Comparison of ENCODE assay signal across 15 cellular contexts in the genomic region with DNA sequence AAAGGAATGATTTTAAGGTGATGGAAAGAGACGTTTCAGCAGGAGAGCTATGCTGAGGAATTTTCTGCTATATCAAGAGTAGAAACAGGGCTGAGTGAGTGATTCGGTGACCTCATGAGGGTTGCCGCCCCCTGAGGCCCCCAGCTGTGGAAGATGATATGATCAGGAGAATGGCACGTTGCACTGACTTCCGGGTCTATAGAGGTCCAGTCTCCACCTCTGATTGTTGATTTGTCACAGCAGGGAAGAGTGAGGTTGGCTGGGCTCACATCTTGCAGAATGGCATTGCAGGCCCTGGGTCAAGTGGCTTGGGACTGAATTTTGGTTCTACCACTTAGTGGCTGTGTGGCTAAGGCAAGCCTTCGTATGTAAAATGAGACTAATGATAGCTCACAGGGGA.
"Had no signal": no experiment of that assay in that cellular context is flagged by ENCODE, and none has a peak within 500 bp of the region (broad histone marks: within the 10 kb centered on the region; RNA-seq: fewer than 3 reads in every experiment).

No MANE protein-coding gene starts in this region.

- DNase-seq: activated CD4-positive, alpha-beta T cell treated with anti-CD3 and anti-CD28 coated beads for 36 hours; activated CD4-positive, alpha-beta T cell treated with anti-CD3 and anti-CD28 coated beads, Interleukin-2, amount 50 U/mL, for 48 hours; activated gamma-delta T cell; cerebellar nuclear complex; effector memory CD4-positive, alpha-beta T cell; esophagus squamous epithelium; glutamatergic neuron; left ventricle myocardium inferior; naive thymus-derived CD4-positive, alpha-beta T cell; ovary; stimulated activated CD4-positive, alpha-beta T cell treated with anti-CD3 and anti-CD28 coated beads, Interleukin-4, amount 100 ng/mL, for 4 hours; T-helper 17 cell; upper lobe of left lung had no signal

- H3K4me1 ChIP-seq: esophagus squamous epithelium, left ventricle myocardium inferior, upper lobe of left lung had no signal

- H3K36me3 ChIP-seq: esophagus squamous epithelium, left ventricle myocardium inferior, ovary, thoracic aorta, upper lobe of left lung had no signal

- H3K4me3 ChIP-seq: esophagus squamous epithelium, left ventricle myocardium inferior, ovary, thoracic aorta, upper lobe of left lung had no signal

- H3K9me3 ChIP-seq: esophagus squamous epithelium, left ventricle myocardium inferior, ovary, thoracic aorta, upper lobe of left lung had no signal

- H3K27me3 ChIP-seq: esophagus squamous epithelium, ovary, upper lobe of left lung had no signal

- H3K27ac ChIP-seq: esophagus squamous epithelium, left ventricle myocardium inferior, ovary, thoracic aorta, upper lobe of left lung had no signal

- ATAC-seq: activated CD4-positive, alpha-beta T cell treated with anti-CD3 and anti-CD28 coated beads for 36 hours; naive thymus-derived CD4-positive, alpha-beta T cell; T-helper 17 cell; WTC11 had no signal
